In the genomic region with DNA sequence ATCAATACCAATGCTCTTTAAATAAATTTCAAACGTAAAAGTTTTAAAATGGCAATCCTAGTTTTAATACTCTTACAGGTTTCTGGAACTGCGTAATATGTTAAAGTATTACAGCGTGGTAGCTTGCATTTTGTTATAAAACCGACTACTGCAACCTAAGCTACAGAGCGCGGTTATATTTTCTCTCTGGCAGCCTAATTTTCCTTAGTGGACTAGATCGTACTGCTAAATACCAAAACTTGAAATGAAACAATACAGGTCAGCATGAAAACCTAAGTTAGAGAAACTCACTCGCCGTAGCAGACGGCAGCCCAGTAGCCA, we compare ENCODE assay signal across 8 cellular contexts. TPM values are rescaled to one million over a fixed set of nuclear protein-coding genes. Genes with fewer than 3 reads are reported as not detected.
A peak's percentile ranks its signal among the peaks of the same experiment; 100 is the strongest.
DNase-seq lines count a peak whose midpoint lies in the region; ATAC-seq and TF ChIP-seq lines count a peak whose summit lies in the region.

No MANE protein-coding gene starts in this region.

- H3K9me2 ChIP-seq in DOHH2 (replicated peaks; ENCODE audit: control insufficient read depth, low read length), result no peaks in the 10 kb centered on the region

- H3K36me3 ChIP-seq in DOHH2 (ENCODE audit: control insufficient read depth, low read length), result peaks cover 25% of the 10 kb centered on the region
- peaks cover 19% of the 10 kb centered on the region for H3K36me3 ChIP-seq in SK-N-MC (ENCODE audit: insufficient read depth, low read length)
- H3K36me3 ChIP-seq in fibroblast of lung (ENCODE audit: control insufficient read depth, insufficient read depth, low read length), result peaks cover under 1% of the 10 kb centered on the region
- H3K36me3 ChIP-seq in rectal smooth muscle tissue (ENCODE audit: control insufficient read depth, insufficient read depth, low read length), result no peaks in the 10 kb centered on the region

- H3K9me3 ChIP-seq in DOHH2 (ENCODE audit: control insufficient read depth, insufficient read depth, low read length) (no peaks in the 10 kb centered on the region), SK-N-MC (ENCODE audit: low read depth, low read length) (no peaks in the 10 kb centered on the region), fibroblast of lung (ENCODE audit: control insufficient read depth, insufficient read depth, low read depth, low read length) (no peaks in the 10 kb centered on the region)

- no peak for TF ChIP-seq CTCF in DOHH2 (IDR thresholded peaks at IDR 0.05; ENCODE audit: low read depth, low read length, poor library complexity, severe bottlenecking)
- no peak for TF ChIP-seq CTCF in fibroblast of lung (conservative IDR thresholded peaks at IDR 0.05 in 1 of 2, IDR thresholded peaks at IDR 0.05 in 1 of 2; ENCODE audit: low read depth in 1 of 2, low read length in 2 of 2)

- H3K4me2 ChIP-seq in DOHH2 (ENCODE audit: low read length) (peak overlapping the region; percentile 75), fibroblast of lung (ENCODE audit: extremely low read depth, insufficient read depth, low read length) (peak overlapping the region; percentile 67)

- peaks cover 18% of the 10 kb centered on the region for H3K4me1 ChIP-seq in DOHH2 (ENCODE audit: control insufficient read depth, low read length)
- H3K4me1 ChIP-seq in fibroblast of lung (ENCODE audit: control insufficient read depth, extremely low read depth, insufficient read depth, low read length), result peaks cover 8% of the 10 kb centered on the region
- peaks cover 7% of the 10 kb centered on the region for H3K4me1 ChIP-seq in rectal smooth muscle tissue (ENCODE audit: control insufficient read depth, insufficient read depth, low read length)

- peak overlapping the region; percentile 71 for H3K9ac ChIP-seq in SK-N-MC (ENCODE audit: insufficient read length)
- peak overlapping the region; percentile 78 for H3K9ac ChIP-seq in fibroblast of lung (ENCODE audit: insufficient read depth, low read length)
- H3K9ac ChIP-seq in rectal smooth muscle tissue (ENCODE audit: low read length), result peak overlapping the region; percentile 83

- H3K79me2 ChIP-seq in DOHH2 (ENCODE audit: control insufficient read depth, low read length) (peaks cover 29% of the 10 kb centered on the region), fibroblast of lung (ENCODE audit: control insufficient read depth, insufficient read depth, low read length) (peaks cover 32% of the 10 kb centered on the region)

- no peak for DNase-seq in SK-N-MC (ENCODE audit: low read depth, low spot score)
- DNase-seq in fibroblast of lung (ENCODE audit: low read depth in 2 of 2), result no peak
- DNase-seq in NCI-H146 (lab: John Stamatoyannopoulos, UW), result no peak
- DNase-seq in HuH-7.5 (ENCODE audit: low spot score), result no peak
- no peak for DNase-seq in NCI-H69 (lab: John Stamatoyannopoulos, UW)

- peaks cover 10% of the 10 kb centered on the region for H3F3A ChIP-seq in DOHH2 (ENCODE audit: control insufficient read depth, insufficient read depth)

- H4K20me1 ChIP-seq in DOHH2 (ENCODE audit: control insufficient read depth, insufficient read depth, low read depth, low read length) (no peaks in the 10 kb centered on the region; the same call in 1 of the 2 replicates), fibroblast of lung (ENCODE audit: control insufficient read depth, extremely low read depth, insufficient read depth, low read length) (no peaks in the 10 kb centered on the region)

- H3K4me3 ChIP-seq in DOHH2 (ENCODE audit: low read length) (peak overlapping the region; percentile 72), SK-N-MC (peak overlapping the region; percentile 84), fibroblast of lung (replicated peaks in 1 of 4; ENCODE audit: control extremely low read depth in 1 of 4, insufficient read depth in 1 of 4, low read depth in 3 of 4, low read length in 4 of 4) (peak overlapping the region; percentile 60 to 82 (median 78)), rectal smooth muscle tissue (ENCODE audit: low read length) (peak overlapping the region; percentile 90)

- no peak overlapping the region for H3K27ac ChIP-seq in DOHH2 (ENCODE audit: low read depth, low read length)
- 0 out of 2 replicates have a peak overlapping the region, but pooled peaks have one; percentile 14 for H3K27ac ChIP-seq in SK-N-MC
- H3K27ac ChIP-seq in fibroblast of lung (ENCODE audit: insufficient read depth, low read length), result peak overlapping the region; percentile 46
- H3K27ac ChIP-seq in rectal smooth muscle tissue (ENCODE audit: low read depth, low read length), result peak overlapping the region; percentile 88

- H2AFZ ChIP-seq in fibroblast of lung (ENCODE audit: low read length), result peak overlapping the region; percentile 31

- peaks cover 4% of the 10 kb centered on the region; the same call in 1 of the 2 replicates for H3K27me3 ChIP-seq in DOHH2 (ENCODE audit: control insufficient read depth, low read length)
- no peaks in the 10 kb centered on the region for H3K27me3 ChIP-seq in fibroblast of lung (ENCODE audit: control insufficient read depth, insufficient read depth, low read length)
- H3K27me3 ChIP-seq in rectal smooth muscle tissue (ENCODE audit: control insufficient read depth, insufficient read depth, low read length), result no peaks in the 10 kb centered on the region

- no peak for ATAC-seq in GM21737 (IDR thresholded peaks at IDR 0.05; ENCODE audit: unreplicated experiment)

RNA-seq across cellular contexts. Expression of a gene that starts 1.2 kb away (rescaled TPM):
- total RNA-seq in fibroblast of lung, result 7.7 and 13.2 TPM in 2 replicates
- polyA plus RNA-seq in fibroblast of lung, result 42.3 and 48.6 TPM in 2 replicates
- polyA plus RNA-seq in fibroblast of lung (2012), result 49.6 and 50.9 TPM in 2 replicates
- polyA minus RNA-seq in fibroblast of lung (ENCODE audit: low replicate concordance), result 40.8 and 46.5 TPM in 2 replicates

RNA-seq across cellular contexts. Expression of a gene that starts 1.6 kb away (rescaled TPM):
- 43.9 and 46.0 TPM in 2 replicates for total RNA-seq in fibroblast of lung
- 44.1 and 55.1 TPM in 2 replicates for polyA plus RNA-seq in fibroblast of lung
- 35.4 and 43.0 TPM in 2 replicates for polyA plus RNA-seq in fibroblast of lung (2012)
- 12.0 and 39.3 TPM in 2 replicates for polyA minus RNA-seq in fibroblast of lung (ENCODE audit: low replicate concordance)
